ENCODE assay signal across 20 cellular contexts in the genomic region with DNA sequence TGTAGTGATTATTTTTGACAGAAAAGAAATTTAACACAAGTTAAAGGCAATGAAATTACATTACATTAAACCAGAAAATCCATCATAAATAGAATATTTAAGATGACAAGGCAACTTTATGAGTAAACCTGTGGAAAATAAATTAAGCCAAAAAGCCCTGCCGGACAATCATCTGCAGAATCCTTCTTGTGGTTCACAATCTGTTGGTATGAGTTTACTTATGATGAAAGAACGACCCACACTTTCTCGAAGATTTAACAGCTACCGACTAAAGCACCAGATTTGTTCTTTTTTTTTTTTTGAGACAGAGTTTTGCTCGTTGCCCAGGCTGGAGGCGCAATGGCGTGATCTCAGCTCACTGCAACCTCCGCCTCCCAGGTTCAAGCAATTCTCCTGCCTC. TPM values are rescaled to one million over a fixed set of nuclear protein-coding genes. Genes with fewer than 3 reads are reported as not detected.
DNase-seq lines count a peak whose midpoint lies in the region; ATAC-seq, FAIRE-seq and TF ChIP-seq lines count a peak whose summit lies in the region.
"Had no signal": no experiment of that assay in that cellular context is flagged by ENCODE, and none has a peak within 500 bp of the region (broad histone marks: within the 10 kb centered on the region; RNA-seq: fewer than 3 reads in every experiment).

No MANE protein-coding gene starts in this region.

- no peak for TF ChIP-seq RAD21 in H1 (IDR thresholded peaks at IDR 0.05 in 1 of 2, conservative IDR thresholded peaks at IDR 0.05 in 1 of 2; ENCODE audit: low read depth in 2 of 2, low read length in 2 of 2)

- CTCF ChIA-PET in CD4-positive, alpha-beta T cell (lab: Charles Lee) = no interaction called here
- CTCF ChIA-PET in WTC11 (lab: Charles Lee) = no interaction called here
- CTCF ChIA-PET in H1 (lab: Charles Lee; ENCODE audit: partially characterized antibody) = interaction anchor here (1.2 kb wide), 1 partner anchor 12 kb away, joined by 3 read pairs; no protein-coding TSS in a partner anchor

- no peak for ATAC-seq in CD4-positive, alpha-beta T cell (ENCODE audit: poor library complexity)
- no peak for ATAC-seq in WTC11
- ATAC-seq in activated CD4-positive, CD25-positive, alpha-beta regulatory T cell treated with anti-CD3 and anti-CD28 coated beads, Interleukin-2, amount 50 U/mL, for 24 hours = no peak
- ATAC-seq: GM12878, HCT116 had no signal

- no peaks in the 10 kb centered on the region for H3K9me3 ChIP-seq in CD4-positive, alpha-beta T cell (ENCODE audit: control insufficient read depth, low read length)
- H3K9me3 ChIP-seq in H1 (ENCODE audit: insufficient read depth in 2 of 2, low read depth in 1 of 2, low read length in 1 of 2) (no peaks in the 10 kb centered on the region), osteoblast (ENCODE audit: low read depth, low read length) (no peaks in the 10 kb centered on the region)
- H3K9me3 ChIP-seq: BLaER1 had no signal

- H2BK5ac ChIP-seq in H1 (ENCODE audit: low read depth, low read length) = no peak overlapping the region

- no peak for FAIRE-seq in H1 (lab: Jason Lieb, UNC)
- FAIRE-seq: GM12878, GM19239 had no signal

- H3K79me2 ChIP-seq in H1 (ENCODE audit: control insufficient read depth in 1 of 2, insufficient read depth in 2 of 2, low read length in 2 of 2) (peaks cover 0 to 29% of the 10 kb centered on the region in 2 experiments; a peak in 2 of 4 replicates), osteoblast (ENCODE audit: insufficient read depth, low read length) (peaks cover 7% of the 10 kb centered on the region)

- TF ChIP-seq POLR2A in H1 (IDR thresholded peaks at IDR 0.05; ENCODE audit: control extremely low read depth in 1 of 2, low read depth in 2 of 2, low read length in 2 of 2) = no peak; a peak in 1 of 3 replicates

- H3K4ac ChIP-seq in H1 (replicated peaks; ENCODE audit: insufficient read length, low read depth, low read length) = no peak overlapping the region

- no peaks in the 10 kb centered on the region for H3K4me1 ChIP-seq in H1 (replicated peaks in 1 of 4; ENCODE audit: control insufficient read depth in 3 of 4, insufficient read depth in 4 of 4, low read length in 3 of 4)
- peaks cover 11% of the 10 kb centered on the region for H3K4me1 ChIP-seq in osteoblast (ENCODE audit: insufficient read depth, low read length)
- H3K4me1 ChIP-seq: BLaER1 had no signal

- H4K8ac ChIP-seq in H1 (ENCODE audit: extremely low read depth, insufficient read depth, low read length) = no peak overlapping the region

- H2BK120ac ChIP-seq in H1 (replicated peaks; ENCODE audit: low read depth, low read length) = no peak overlapping the region

- no peak overlapping the region for H2BK20ac ChIP-seq in H1 (ENCODE audit: low read length)

- no peak overlapping the region for H4K5ac ChIP-seq in H1 (ENCODE audit: insufficient read length, low read depth, low read length)

- H3K9ac ChIP-seq in H1 (replicated peaks in 1 of 4; ENCODE audit: extremely low read depth in 1 of 4, low read depth in 3 of 4, low read length in 3 of 4) = no peak overlapping the region
- H3K9ac ChIP-seq: BLaER1 had no signal

- peaks cover 81% of the 10 kb centered on the region for H3K36me3 Mint-ChIP-seq in CD4-positive, alpha-beta T cell (ENCODE audit: low read depth)
- peaks cover 64% of the 10 kb centered on the region for H3K36me3 Mint-ChIP-seq in WTC11
- H3K36me3 Mint-ChIP-seq in activated naive CD8-positive, alpha-beta T cell treated with anti-CD3 and anti-CD28 coated beads for 36 hours = peaks cover 10% of the 10 kb centered on the region

- no peaks in the 10 kb centered on the region for H3K23me2 ChIP-seq in H1 (ENCODE audit: low read depth, low read length)

- H3K79me1 ChIP-seq in H1 (ENCODE audit: low read depth, low read length) = no peaks in the 10 kb centered on the region

- H2BK15ac ChIP-seq in H1 (ENCODE audit: low read length) = no peak overlapping the region

- H4K91ac ChIP-seq in H1 (replicated peaks; ENCODE audit: insufficient read length, low read length) = no peak overlapping the region

- H3K18ac ChIP-seq in H1 (ENCODE audit: extremely low read depth, low read length) = no peak overlapping the region

- H2AK5ac ChIP-seq in H1 (ENCODE audit: low read depth, low read length) = no peak overlapping the region

- intact Hi-C loops in CD4-positive, alpha-beta T cell (cut with DNase I, micrococcal nuclease) = no loop called here

- no peak for TF ChIP-seq CTCF in CD4-positive, alpha-beta T cell (IDR thresholded peaks at IDR 0.05)
- no peak for TF ChIP-seq CTCF in WTC11 (IDR thresholded peaks at IDR 0.05)
- TF ChIP-seq CTCF in H1 (IDR thresholded peaks at IDR 0.05; ENCODE audit: control extremely low read depth in 1 of 3, insufficient read depth in 1 of 3, low read depth in 1 of 3, low read length in 3 of 3) = no peak
- no peak for TF ChIP-seq CTCF in osteoblast (IDR thresholded peaks at IDR 0.05; ENCODE audit: extremely low read depth, low read depth, low read length)

- no peak for DNase-seq in CD4-positive, alpha-beta T cell
- no peak for DNase-seq in WTC11 (ENCODE audit: low spot score)
- DNase-seq in H1 (ENCODE audit: low read depth in 1 of 2, low spot score in 2 of 2) = no peak
- peak; percentile 56 for DNase-seq in osteoblast (ENCODE audit: insufficient read length, low spot score, missing footprints)
- no peak for DNase-seq in Kasumi-1 (lab: John Stamatoyannopoulos, UW)
- DNase-seq in activated naive CD8-positive, alpha-beta T cell treated with anti-CD3 and anti-CD28 coated beads for 36 hours = no peak
- DNase-seq: CD4-positive, CD25-positive, alpha-beta regulatory T cell; CD8-positive, alpha-beta memory T cell; DMS 273 treated with DMSO at 0.1 percent for 48 hours; DMS79; GDM1; H9 had no signal

- no peaks in the 10 kb centered on the region for H3K27me3 ChIP-seq in CD4-positive, alpha-beta T cell (ENCODE audit: control insufficient read depth, insufficient read depth, low read length)
- no peaks in the 10 kb centered on the region for H3K27me3 ChIP-seq in H1 (replicated peaks in 1 of 4; ENCODE audit: control insufficient read depth in 3 of 4, extremely low read depth in 1 of 4, insufficient read depth in 3 of 4, low read length in 3 of 4)
- no peaks in the 10 kb centered on the region for H3K27me3 ChIP-seq in osteoblast (ENCODE audit: insufficient read depth, low read length)
- H3K27me3 ChIP-seq: BLaER1 had no signal

- no peak overlapping the region for H3K23ac ChIP-seq in H1 (ENCODE audit: insufficient read length)

- no peaks in the 10 kb centered on the region for H3K9me3 Mint-ChIP-seq in CD4-positive, alpha-beta T cell
- no peaks in the 10 kb centered on the region for H3K9me3 Mint-ChIP-seq in WTC11
- no peaks in the 10 kb centered on the region for H3K9me3 Mint-ChIP-seq in activated naive CD8-positive, alpha-beta T cell treated with anti-CD3 and anti-CD28 coated beads for 36 hours
- H3K9me3 Mint-ChIP-seq: CD4-positive, CD25-positive, alpha-beta regulatory T cell; CD8-positive, alpha-beta memory T cell; H9 had no signal

- H3K4me2 ChIP-seq in H1 (ENCODE audit: insufficient read depth in 1 of 2, low read depth in 2 of 2, low read length in 2 of 2) (no peak overlapping the region), osteoblast (ENCODE audit: insufficient read depth, low read length) (no peak overlapping the region)
- H3K4me2 ChIP-seq: BLaER1 had no signal

- no peak overlapping the region for H2BK12ac ChIP-seq in H1 (ENCODE audit: low read depth, low read length)

- H3K4me3 ChIP-seq in H1 (ENCODE audit: extremely low read depth in 1 of 4, insufficient read depth in 2 of 4, low read depth in 3 of 4, low read length in 4 of 4) (no peak overlapping the region), osteoblast (ENCODE audit: insufficient read depth, low read length) (no peak overlapping the region)
- H3K4me3 ChIP-seq: BLaER1, GM12878 had no signal

- no peak overlapping the region for H3K27ac ChIP-seq in CD4-positive, alpha-beta T cell (ENCODE audit: low read depth, low read length)
- no peak overlapping the region for H3K27ac ChIP-seq in H1 (ENCODE audit: low read depth, low read length)
- H3K27ac ChIP-seq in osteoblast (ENCODE audit: low read depth, low read length) = no peak overlapping the region
- H3K27ac ChIP-seq: 22Rv1, BLaER1, C4-2B had no signal

- H2AFZ ChIP-seq in H1 (ENCODE audit: low read length) (no peak overlapping the region), osteoblast (ENCODE audit: low read length) (no peak overlapping the region)

- H3K4me1 Mint-ChIP-seq in CD4-positive, alpha-beta T cell (ENCODE audit: low read depth) = no peaks in the 10 kb centered on the region
- no peaks in the 10 kb centered on the region for H3K4me1 Mint-ChIP-seq in WTC11
- H3K4me1 Mint-ChIP-seq in activated naive CD8-positive, alpha-beta T cell treated with anti-CD3 and anti-CD28 coated beads for 36 hours = no peaks in the 10 kb centered on the region
- H3K4me1 Mint-ChIP-seq: B cell, H9 had no signal

- peak overlapping the region; percentile 69 for H3K27ac Mint-ChIP-seq in CD4-positive, alpha-beta T cell
- no peak overlapping the region for H3K27ac Mint-ChIP-seq in WTC11
- no peak overlapping the region for H3K27ac Mint-ChIP-seq in activated naive CD8-positive, alpha-beta T cell treated with anti-CD3 and anti-CD28 coated beads for 36 hours
- H3K27ac Mint-ChIP-seq: B cell, H9 had no signal

- no peak overlapping the region for H3K14ac ChIP-seq in H1 (ENCODE audit: insufficient read length)

- TF ChIP-seq EP300 in H1 (IDR thresholded peaks at IDR 0.05; ENCODE audit: borderline replicate concordance in 1 of 2, low read depth in 2 of 2, low read length in 2 of 2) = no peak

- H3K4me3 Mint-ChIP-seq in CD4-positive, alpha-beta T cell = no peak overlapping the region
- H3K4me3 Mint-ChIP-seq in WTC11 = no peak overlapping the region
- no peak overlapping the region for H3K4me3 Mint-ChIP-seq in activated naive CD8-positive, alpha-beta T cell treated with anti-CD3 and anti-CD28 coated beads for 36 hours
- H3K4me3 Mint-ChIP-seq: B cell; CD4-positive, CD25-positive, alpha-beta regulatory T cell; CD8-positive, alpha-beta memory T cell; H9 had no signal

- no peak overlapping the region for H3K56ac ChIP-seq in H1 (replicated peaks; ENCODE audit: insufficient read length, low read depth, low read length)

- no peaks in the 10 kb centered on the region for H3K27me3 Mint-ChIP-seq in CD4-positive, alpha-beta T cell
- no peaks in the 10 kb centered on the region for H3K27me3 Mint-ChIP-seq in WTC11 (ENCODE audit: low read depth)
- H3K27me3 Mint-ChIP-seq in activated naive CD8-positive, alpha-beta T cell treated with anti-CD3 and anti-CD28 coated beads for 36 hours = no peaks in the 10 kb centered on the region
- H3K27me3 Mint-ChIP-seq: B cell; CD4-positive, CD25-positive, alpha-beta regulatory T cell; CD8-positive, alpha-beta memory T cell had no signal

- POLR2A ChIA-PET in CD4-positive, alpha-beta T cell (lab: Charles Lee) = no interaction called here
- POLR2A ChIA-PET in WTC11 (lab: Charles Lee) = no interaction called here
- POLR2A ChIA-PET in H1 (lab: Charles Lee; ENCODE audit: partially characterized antibody) = interaction anchor here (0.7 to 6.1 kb wide), 5 partner anchors 9 to 246 kb away, joined by 3 to 26 read pairs (median 5); a partner anchor contains a TSS

- WGBS in H1 (ENCODE audit: extremely low coverage in 1 of 2, insufficient coverage in 1 of 2, insufficient read length in 1 of 2, insufficient replicate concordance in 2 of 2, low coverage in 1 of 2, low lambda C conversion rate in 2 of 2, missing lambda C conversion rate in 1 of 2), 2 experiments = 94% methylated on average over 8 of the region's 8 CpGs; no CpG with 5 or more reads in 1 of the 2 experiments

- H4K20me1 ChIP-seq in H1 (replicated peaks in 1 of 2; ENCODE audit: control insufficient read depth in 1 of 2, insufficient read depth in 2 of 2, low read length in 2 of 2) (peaks cover 0 to 2% of the 10 kb centered on the region in 2 experiments), osteoblast (ENCODE audit: insufficient read depth, low read length) (no peaks in the 10 kb centered on the region)

- H3K36me3 ChIP-seq in H1 (ENCODE audit: control insufficient read depth in 2 of 4, insufficient read depth in 4 of 4, low read length in 3 of 4) = peaks cover 7 to 92% (median 52%) of the 10 kb centered on the region in 4 experiments; a peak in 6 of 8 replicates
- peaks cover 44% of the 10 kb centered on the region for H3K36me3 ChIP-seq in osteoblast (ENCODE audit: insufficient read depth, low read length)

RNA-seq across cellular contexts. Expression of a gene that starts 21.4 kb away (rescaled TPM):
- 10 to 100 TPM; 29.9 to 40.8 TPM for total RNA-seq in CD4-positive, alpha-beta T cell
- total RNA-seq in WTC11 (2021) = 318 to 331 TPM (median 321 TPM) in 3 replicates
- total RNA-seq in H1 (2021; fragmentation: NEBNext Ultra II Directional; extraction: Animal tissue kit (Norgen Biotek cat#: 25700)) = 374 and 383 TPM in 2 replicates
- 205 and 323 TPM in 2 replicates for polyA plus RNA-seq in H1 (2011; rRNA removed)
- 336 TPM for polyA plus RNA-seq in H1 (2011; cell fraction: cytosol; rRNA removed)
- polyA plus RNA-seq in H1 (2011; cell fraction: nucleus; rRNA removed) = 78.7 TPM
- 318 to 528 TPM (median 371 TPM) in 4 replicates for polyA plus RNA-seq in H1 (2012, experiment 1 of 2)
- 43.0 TPM for polyA plus RNA-seq in H1 (2012, experiment 2 of 2)
- polyA plus RNA-seq in H1 (2013, experiment 1 of 2) = 212 TPM
- 212 TPM for polyA plus RNA-seq in H1 (2013, experiment 2 of 2)
- 397 and 555 TPM in 2 replicates for polyA minus RNA-seq in H1 (2011; rRNA and poly(A)+ RNA removed)
- 401 TPM for polyA minus RNA-seq in H1 (2011; cell fraction: cytosol; rRNA and poly(A)+ RNA removed)
- polyA minus RNA-seq in H1 (2011; cell fraction: nucleus; rRNA and poly(A)+ RNA removed) = 220 TPM
- total RNA-seq in osteoblast = 57.2 TPM in 2 replicates
- 100 to 1,000 TPM; 115 to 125 TPM for total RNA-seq in activated naive CD8-positive, alpha-beta T cell treated with anti-CD3 and anti-CD28 coated beads for 36 hours
